16 cellular contexts compared by ENCODE assay signal in genomic region chr1:8809342-8809736, GRCh38. TPM values are rescaled to one million over a fixed set of nuclear protein-coding genes. Genes with fewer than 3 reads are reported as not detected.
DNase-seq lines count a peak whose midpoint lies in the region; ATAC-seq, FAIRE-seq and TF ChIP-seq lines count a peak whose summit lies in the region.
"Had no signal": no experiment of that assay in that cellular context is flagged by ENCODE, and none has a peak within 500 bp of the region (broad histone marks: within the 10 kb centered on the region; RNA-seq: fewer than 3 reads in every experiment).

No MANE protein-coding gene starts in this region.

- H3K9me1 ChIP-seq in IMR-90 (ENCODE audit: insufficient read depth, low read length) = peaks cover 6% of the 10 kb centered on the region; the same call in 1 of the 2 replicates

- H3K36me3 ChIP-seq in IMR-90 (ENCODE audit: control insufficient read depth, insufficient read depth, low read length) = no peaks in the 10 kb centered on the region; the same call in 1 of the 2 replicates
- H3K36me3 ChIP-seq: HAP-1 had no signal

- in situ Hi-C loops in IMR-90 (cut with MboI; ENCODE audit: low sequenced_read_pairs) = no loop called here

- H3K4me3 Mint-ChIP-seq in mesothelial cell of epicardium = no peak overlapping the region
- H3K4me3 Mint-ChIP-seq: B cell; CD4-positive, alpha-beta T cell; HFFc6 had no signal

- H3K4me3 ChIP-seq in A549 = no peak overlapping the region
- H3K4me3 ChIP-seq in IMR-90 (ENCODE audit: insufficient read depth, low read depth, low read length) = no peak overlapping the region
- H3K4me3 ChIP-seq: HAP-1 had no signal

- peaks cover 42% of the 10 kb centered on the region for H3K4me1 Mint-ChIP-seq in mesothelial cell of epicardium

- no peak overlapping the region for H4K8ac ChIP-seq in IMR-90 (ENCODE audit: low read depth in 2 of 2, low read length in 2 of 2)

- WGBS in A549 (ENCODE audit: missing lambda C conversion rate) = 31% methylated on average over 1 of the region's 1 CpG
- WGBS in IMR-90 (ENCODE audit: extremely low coverage in 2 of 2, insufficient read length in 1 of 2), 2 experiments = no CpG with 5 or more reads among the region's 1 CpG

- no peak overlapping the region for H2BK5ac ChIP-seq in IMR-90 (ENCODE audit: low read depth, low read length, poor library complexity, severe bottlenecking)

- H3K9me3 ChIP-seq in A549 (no peaks in the 10 kb centered on the region), IMR-90 (ENCODE audit: control insufficient read depth, insufficient read depth, low read length) (no peaks in the 10 kb centered on the region)
- H3K9me3 ChIP-seq: HAP-1 had no signal

- TF ChIP-seq RAD21 in A549 (conservative IDR thresholded peaks at IDR 0.05 in 1 of 2, IDR thresholded peaks at IDR 0.05 in 1 of 2) (no peak), IMR-90 (IDR thresholded peaks at IDR 0.05; ENCODE audit: low read length) (no peak)

- H2BK20ac ChIP-seq in IMR-90 (ENCODE audit: low read depth, low read length) = no peak overlapping the region

- no peak overlapping the region for H3K23ac ChIP-seq in IMR-90 (ENCODE audit: low read depth, low read length)

- CTCF ChIA-PET in A549 (lab: Yijun Ruan, JAX) = interaction anchor here (1.0 kb wide), 1 partner anchor 39 kb away, joined by 3 read pairs; no protein-coding TSS in a partner anchor
- CTCF ChIA-PET in IMR-90 (lab: Yijun Ruan, JAX) = no interaction called here

- intact Hi-C loops in IMR-90 (cut with micrococcal nuclease) = no loop called here

- H2BK15ac ChIP-seq in IMR-90 (ENCODE audit: low read depth, low read length) = no peak overlapping the region

- peak overlapping the region; percentile 10; the same call in 1 of the 3 replicates for H3K4me2 ChIP-seq in A549
- no peak overlapping the region; the same call in 1 of the 2 replicates for H3K4me2 ChIP-seq in IMR-90 (ENCODE audit: low read depth, low read length)

- no peak overlapping the region for H4K5ac ChIP-seq in IMR-90 (ENCODE audit: low read depth, low read length)

- ATAC-seq in A549 (no peak), IMR-90 (ENCODE audit: low read depth) (peak; percentile 59; the same call in 1 of the 2 replicates), GM21447 (IDR thresholded peaks at IDR 0.05; ENCODE audit: unreplicated experiment) (no peak), HG03196 (IDR thresholded peaks at IDR 0.05; ENCODE audit: unreplicated experiment) (no peak)

- H2AFZ ChIP-seq in IMR-90 (replicated peaks; ENCODE audit: low read length, poor library complexity) = no peak overlapping the region

- peaks cover 14 to 54% of the 10 kb centered on the region in 2 experiments for H3K79me1 ChIP-seq in IMR-90 (ENCODE audit: low read depth in 1 of 2, low read length in 2 of 2)

- H3K14ac ChIP-seq in IMR-90 (replicated peaks; ENCODE audit: low read depth, low read length) = no peak overlapping the region

- H3K18ac ChIP-seq in IMR-90 (ENCODE audit: low read depth, low read length) = no peak overlapping the region

- peaks cover 4% of the 10 kb centered on the region for H3K36me3 Mint-ChIP-seq in mesothelial cell of epicardium

- H3K9ac ChIP-seq in IMR-90 (ENCODE audit: low read depth, low read length) = no peak overlapping the region

- TF ChIP-seq POLR2A in A549 (IDR thresholded peaks at IDR 0.05; ENCODE audit: low read length) = no peak
- no peak for TF ChIP-seq POLR2A in IMR-90 (IDR thresholded peaks at IDR 0.05; ENCODE audit: low read depth, low read length)

- H4K91ac ChIP-seq in IMR-90 (ENCODE audit: insufficient read depth, low read depth, low read length) = no peak overlapping the region

- no peak for TF ChIP-seq EP300 in A549 (IDR thresholded peaks at IDR 0.05)

- TF ChIP-seq CTCF in A549 (IDR thresholded peaks at IDR 0.05) (no peak), IMR-90 (conservative IDR thresholded peaks at IDR 0.05; ENCODE audit: low read depth, low read length) (no peak), mesothelial cell of epicardium (IDR thresholded peaks at IDR 0.05; ENCODE audit: unreplicated experiment) (no peak)

- no peak overlapping the region for H2AK5ac ChIP-seq in IMR-90 (ENCODE audit: low read depth, low read length)

- no peak overlapping the region for H2AK9ac ChIP-seq in IMR-90 (replicated peaks; ENCODE audit: low read depth, low read length, poor library complexity)

- peaks cover 29% of the 10 kb centered on the region for H4K20me1 ChIP-seq in IMR-90 (ENCODE audit: insufficient read depth, low read length)

- H3K27ac Mint-ChIP-seq in mesothelial cell of epicardium = peak overlapping the region; percentile 60
- H3K27ac Mint-ChIP-seq: B cell; CD4-positive, alpha-beta T cell; HFFc6 had no signal

- dilution Hi-C loops in IMR-90 (cut with HindIII; ENCODE audit: low sequenced_read_pairs, unreplicated experiment) = no loop called here

- DNase-seq in A549 (ENCODE audit: low read depth in 1 of 2, low spot score in 1 of 2) = no peak
- DNase-seq in IMR-90 = no peak
- DNase-seq in amniotic epithelial cell (ENCODE audit: low read depth) = peak; percentile 45
- no peak for DNase-seq in mesothelial cell of epicardium (ENCODE audit: low spot score in 2 of 2, unreplicated experiment in 2 of 2)
- DNase-seq in DMS79 treated with DMSO at 0.1 percent for 48 hours (lab: John Stamatoyannopoulos, UW) = no peak
- DNase-seq: C1 segment of cervical spinal cord; CD4-positive, alpha-beta T cell; DMS79; GDM1; HFFc6 had no signal

- no peaks in the 10 kb centered on the region for H3K27me3 Mint-ChIP-seq in mesothelial cell of epicardium (ENCODE audit: low read depth)
- H3K27me3 Mint-ChIP-seq: B cell; CD4-positive, alpha-beta T cell had no signal

- no peak overlapping the region for H2BK120ac ChIP-seq in IMR-90 (ENCODE audit: low read depth, low read length)

- H3K4me1 ChIP-seq in A549 (peaks cover 25% of the 10 kb centered on the region), IMR-90 (ENCODE audit: control insufficient read depth, insufficient read depth, low read length) (peaks cover 9% of the 10 kb centered on the region)

- H3K4ac ChIP-seq in IMR-90 (ENCODE audit: low read depth, low read length) = no peak overlapping the region

- no peak for FAIRE-seq in A549 (lab: Jason Lieb, UNC)
- FAIRE-seq: GM12892, H1 had no signal

- POLR2A ChIA-PET in A549 (lab: Yijun Ruan, JAX) (interaction anchor here (1.0 kb wide), 1 partner anchor 8 kb away, joined by 5 read pairs; the partner anchor contains the start of gene RERE), IMR-90 (lab: Charles Lee; ENCODE audit: unreplicated experiment) (no interaction called here)

- BruUV-seq in IMR-90 (replicated peaks; lab: Mats Ljungman, UMichigan) = no TSS peak

- no peaks in the 10 kb centered on the region for H3K27me3 ChIP-seq in IMR-90 (ENCODE audit: control insufficient read depth, insufficient read depth, low read length)

- H3K27ac ChIP-seq in A549 (no peak overlapping the region), IMR-90 (ENCODE audit: insufficient read depth, low read length) (no peak overlapping the region)

- H3K9me3 Mint-ChIP-seq in mesothelial cell of epicardium = no peaks in the 10 kb centered on the region
- H3K9me3 Mint-ChIP-seq: CD4-positive, alpha-beta T cell; HFFc6 had no signal

- H3K56ac ChIP-seq in IMR-90 (ENCODE audit: extremely low read depth, insufficient read depth, low read length) = no peak overlapping the region

TF ChIP-seq in A549, 52 proteins besides CTCF, POLR2A, EP300 and RAD21 (continues in another document):
- TF ChIP-seq NR3C1 (IDR thresholded peaks at IDR 0.05) (no peak), HOXB13 (CRISPR knock-in tag; IDR thresholded peaks at IDR 0.05; ENCODE audit: low read depth) (no peak), SREBF2 (IDR thresholded peaks at IDR 0.05) (no peak), ZC3H11A (IDR thresholded peaks at IDR 0.05) (no peak), FOSL2 (IDR thresholded peaks at IDR 0.05) (no peak), FOSL2 (CRISPR knock-in tag; IDR thresholded peaks at IDR 0.05) (no peak), HOXB5 (CRISPR knock-in tag; IDR thresholded peaks at IDR 0.05) (no peak), PHF8 (IDR thresholded peaks at IDR 0.05; ENCODE audit: borderline replicate concordance, low read depth) (no peak), JUN (IDR thresholded peaks at IDR 0.05) (no peak)

TF ChIP-seq in IMR-90, 13 proteins besides CTCF, POLR2A, EP300 and RAD21:
- TF ChIP-seq CEBPB (IDR thresholded peaks at IDR 0.05; ENCODE audit: low read depth, low read length) (0 out of 2 replicates have a peak, but pooled peaks have one; percentile 8), FOS (IDR thresholded peaks at IDR 0.05; ENCODE audit: low read depth, low read length) (no peak)

RNA-seq across cellular contexts. Expression of gene RERE, which starts 8.1 kb away (rescaled TPM):
- 12.6 and 36.8 TPM in 2 replicates for polyA plus RNA-seq in A549 (2011; rRNA removed)
- 8.3 and 8.5 TPM in 2 replicates for polyA plus RNA-seq in A549 (2012; cell fraction: cytosol; rRNA removed)
- 10.2 and 20.1 TPM in 2 replicates for polyA plus RNA-seq in A549 (2012; cell fraction: nucleus; rRNA removed)
- polyA plus RNA-seq in A549 (2017; fragmentation: RNase III; extraction: RNeasy Plus Mini Kit Qiagen cat#74134 plus additional on column Dnase treatment) = 22.0 to 28.6 TPM (median 27.9 TPM) in 3 replicates
- polyA minus RNA-seq in A549 (2011; rRNA and poly(A)+ RNA removed) = 74.2 and 81.5 TPM in 2 replicates
- 11.5 and 15.8 TPM in 2 replicates for total RNA-seq in IMR-90 (2012; rRNA removed)
- 13.5 and 25.1 TPM in 2 replicates for polyA plus RNA-seq in IMR-90 (2012; rRNA removed)
- 7.6 and 12.1 TPM in 2 replicates for polyA plus RNA-seq in IMR-90 (2012; cell fraction: cytosol; rRNA removed)
- polyA plus RNA-seq in IMR-90 (2012; cell fraction: nucleus; rRNA removed; ENCODE audit: low replicate concordance) = 27.4 and 39.6 TPM in 2 replicates
- total RNA-seq in mesothelial cell of epicardium = 177 to 187 TPM (median 187 TPM) in 3 replicates

Comparison
In these comparisons a context has a peak if more than half of its experiments do, and no peak if none do; other contexts are left out.
1. RNA of gene RERE, which starts 8.1 kb away (total RNA-seq): 177 to 187 TPM in mesothelial cell of epicardium; 11.5 to 15.8 TPM in IMR-90; every median in the first group is over 10 times any median in the second.